In the genomic region with DNA sequence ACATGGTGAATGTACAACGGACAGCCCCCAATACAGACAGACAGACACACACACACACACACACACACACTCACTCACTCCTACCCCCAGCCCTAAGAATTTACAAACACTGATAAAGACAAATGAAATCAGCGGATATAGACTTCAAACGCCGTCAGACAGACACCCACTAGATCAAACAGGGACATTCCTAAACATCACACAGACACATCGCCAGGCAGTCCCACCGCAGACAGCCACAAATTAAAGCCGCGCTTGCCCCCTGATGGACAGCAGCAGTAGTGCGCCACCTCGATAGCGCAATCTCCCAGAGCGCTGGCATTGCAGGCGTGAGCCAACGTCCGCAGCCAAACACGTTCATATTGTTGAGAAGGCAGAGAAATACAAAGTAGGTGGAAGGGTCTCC, we compare ENCODE assay signal across 1 cellular context.
TF ChIP-seq lines count a peak whose summit lies in the region.

No MANE protein-coding gene starts in this region.

TF ChIP-seq in K562, 482 proteins besides CTCF, POLR2A, EP300 and RAD21 (continued from another document and continues in another):
- TF ChIP-seq ZBTB7A (IDR thresholded peaks at IDR 0.05; ENCODE audit: borderline replicate concordance, control insufficient read depth, low read depth, low read length) (no peak), POLR2AphosphoS2 (IDR thresholded peaks at IDR 0.05; ENCODE audit: low read length) (no peak), PHF8 (IDR thresholded peaks at IDR 0.05; ENCODE audit: borderline replicate concordance, low read length) (no peak), NCOR1 (IDR thresholded peaks at IDR 0.05) (peak; percentile 47; the same call in 1 of the 2 replicates), CHD4 (IDR thresholded peaks at IDR 0.05; ENCODE audit: insufficient read depth, insufficient replicate concordance, low read depth, low read length, poor library complexity, severe bottlenecking) (no peak), JUN (IDR thresholded peaks at IDR 0.05; ENCODE audit: borderline replicate concordance, low read depth, low read length) (no peak), JUN (CRISPR knock-in tag; IDR thresholded peaks at IDR 0.05; ENCODE audit: borderline replicate concordance) (no peak), ZNF785 (CRISPR knock-in tag; IDR thresholded peaks at IDR 0.05) (no peak), BRD9 (IDR thresholded peaks at IDR 0.05; ENCODE audit: low read depth, partially characterized antibody) (peak; percentile 65), ZNF551 (CRISPR knock-in tag; IDR thresholded peaks at IDR 0.05) (no peak), ZNF707 (CRISPR knock-in tag; conservative IDR thresholded peaks at IDR 0.05) (no peak), GABPB2 (CRISPR knock-in tag; conservative IDR thresholded peaks at IDR 0.05) (no peak), STAG1 (CRISPR knock-in tag; IDR thresholded peaks at IDR 0.05; ENCODE audit: borderline replicate concordance) (peak; percentile 78; the same call in 1 of the 2 replicates), NBN (IDR thresholded peaks at IDR 0.05; ENCODE audit: low read depth) (0 out of 2 replicates have a peak, but pooled peaks have one; percentile 49), ZNF263 (CRISPR knock-in tag; IDR thresholded peaks at IDR 0.05; ENCODE audit: borderline replicate concordance) (peak; percentile 66; the same call in 1 of the 2 replicates), MECOM (CRISPR knock-in tag; IDR thresholded peaks at IDR 0.05) (no peak), CHCHD3 (CRISPR knock-in tag; IDR thresholded peaks at IDR 0.05) (no peak), CREBBP (IDR thresholded peaks at IDR 0.05; ENCODE audit: low read depth, low read length) (no peak), SNIP1 (IDR thresholded peaks at IDR 0.05; ENCODE audit: low read depth) (no peak), PCBP1 (IDR thresholded peaks at IDR 0.05; ENCODE audit: low read depth, low read length, poor library complexity, severe bottlenecking) (no peak), ZNF561 (CRISPR knock-in tag; conservative IDR thresholded peaks at IDR 0.05) (no peak), MEF2D (tag; conservative IDR thresholded peaks at IDR 0.05; ENCODE audit: low read depth) (no peak), ZNF3 (CRISPR knock-in tag; IDR thresholded peaks at IDR 0.05) (no peak), CSDE1 (IDR thresholded peaks at IDR 0.05) (no peak), COPS2 (conservative IDR thresholded peaks at IDR 0.05) (no peak), ZNF398 (CRISPR knock-in tag; IDR thresholded peaks at IDR 0.05) (no peak), SIN3B (IDR thresholded peaks at IDR 0.05; ENCODE audit: low read depth) (no peak), FOXP1 (CRISPR knock-in tag; IDR thresholded peaks at IDR 0.05) (no peak), CBFA2T2 (conservative IDR thresholded peaks at IDR 0.05) (no peak), LARP7 (IDR thresholded peaks at IDR 0.05) (0 out of 2 replicates have a peak, but pooled peaks have one; percentile 16), HCFC1 (IDR thresholded peaks at IDR 0.05; ENCODE audit: low read depth, low read length) (no peak), GABPA (tag; conservative IDR thresholded peaks at IDR 0.05; ENCODE audit: low read depth) (no peak), SP2 (IDR thresholded peaks at IDR 0.05; ENCODE audit: extremely low read depth, low read depth, low read length, poor library complexity, severe bottlenecking) (no peak), TBL1XR1 (IDR thresholded peaks at IDR 0.05; ENCODE audit: low read length in 2 of 2) (0 out of 4 replicates have a peak, but pooled peaks of 1 of the 2 experiments have one; percentile 34), TARDBP (IDR thresholded peaks at IDR 0.05) (no peak), IRF2 (CRISPR knock-in tag; IDR thresholded peaks at IDR 0.05) (no peak)
- TF ChIP-seq, protein P1, sequence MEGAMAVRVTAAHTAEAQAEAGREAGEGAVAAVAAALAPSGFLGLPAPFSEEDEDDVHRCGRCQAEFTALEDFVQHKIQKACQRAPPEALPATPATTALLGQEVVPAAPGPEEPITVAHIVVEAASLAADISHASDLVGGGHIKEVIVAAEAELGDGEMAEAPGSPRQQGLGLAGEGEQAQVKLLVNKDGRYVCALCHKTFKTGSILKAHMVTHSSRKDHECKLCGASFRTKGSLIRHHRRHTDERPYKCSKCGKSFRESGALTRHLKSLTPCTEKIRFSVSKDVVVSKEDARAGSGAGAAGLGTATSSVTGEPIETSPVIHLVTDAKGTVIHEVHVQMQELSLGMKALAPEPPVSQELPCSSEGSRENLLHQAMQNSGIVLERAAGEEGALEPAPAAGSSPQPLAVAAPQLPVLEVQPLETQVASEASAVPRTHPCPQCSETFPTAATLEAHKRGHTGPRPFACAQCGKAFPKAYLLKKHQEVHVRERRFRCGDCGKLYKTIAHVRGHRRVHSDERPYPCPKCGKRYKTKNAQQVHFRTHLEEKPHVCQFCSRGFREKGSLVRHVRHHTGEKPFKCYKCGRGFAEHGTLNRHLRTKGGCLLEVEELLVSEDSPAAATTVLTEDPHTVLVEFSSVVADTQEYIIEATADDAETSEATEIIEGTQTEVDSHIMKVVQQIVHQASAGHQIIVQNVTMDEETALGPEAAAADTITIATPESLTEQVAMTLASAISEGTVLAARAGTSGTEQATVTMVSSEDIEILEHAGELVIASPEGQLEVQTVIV (CRISPR knock-in tag; IDR thresholded peaks at IDR 0.05; ENCODE audit: borderline replicate concordance) = no peak
- TF ChIP-seq, protein P2, sequence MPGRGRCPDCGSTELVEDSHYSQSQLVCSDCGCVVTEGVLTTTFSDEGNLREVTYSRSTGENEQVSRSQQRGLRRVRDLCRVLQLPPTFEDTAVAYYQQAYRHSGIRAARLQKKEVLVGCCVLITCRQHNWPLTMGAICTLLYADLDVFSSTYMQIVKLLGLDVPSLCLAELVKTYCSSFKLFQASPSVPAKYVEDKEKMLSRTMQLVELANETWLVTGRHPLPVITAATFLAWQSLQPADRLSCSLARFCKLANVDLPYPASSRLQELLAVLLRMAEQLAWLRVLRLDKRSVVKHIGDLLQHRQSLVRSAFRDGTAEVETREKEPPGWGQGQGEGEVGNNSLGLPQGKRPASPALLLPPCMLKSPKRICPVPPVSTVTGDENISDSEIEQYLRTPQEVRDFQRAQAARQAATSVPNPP (IDR thresholded peaks at IDR 0.05; ENCODE audit: borderline replicate concordance, insufficient read depth, insufficient read length) = no peak
- TF ChIP-seq, protein P3, sequence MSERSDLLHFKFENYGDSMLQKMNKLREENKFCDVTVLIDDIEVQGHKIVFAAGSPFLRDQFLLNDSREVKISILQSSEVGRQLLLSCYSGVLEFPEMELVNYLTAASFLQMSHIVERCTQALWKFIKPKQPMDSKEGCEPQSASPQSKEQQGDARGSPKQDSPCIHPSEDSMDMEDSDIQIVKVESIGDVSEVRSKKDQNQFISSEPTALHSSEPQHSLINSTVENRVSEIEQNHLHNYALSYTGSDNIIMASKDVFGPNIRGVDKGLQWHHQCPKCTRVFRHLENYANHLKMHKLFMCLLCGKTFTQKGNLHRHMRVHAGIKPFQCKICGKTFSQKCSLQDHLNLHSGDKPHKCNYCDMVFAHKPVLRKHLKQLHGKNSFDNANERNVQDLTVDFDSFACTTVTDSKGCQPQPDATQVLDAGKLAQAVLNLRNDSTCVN (CRISPR knock-in tag; IDR thresholded peaks at IDR 0.05) = 0 out of 2 replicates have a peak, but pooled peaks have one; percentile 59
- TF ChIP-seq, protein P4, sequence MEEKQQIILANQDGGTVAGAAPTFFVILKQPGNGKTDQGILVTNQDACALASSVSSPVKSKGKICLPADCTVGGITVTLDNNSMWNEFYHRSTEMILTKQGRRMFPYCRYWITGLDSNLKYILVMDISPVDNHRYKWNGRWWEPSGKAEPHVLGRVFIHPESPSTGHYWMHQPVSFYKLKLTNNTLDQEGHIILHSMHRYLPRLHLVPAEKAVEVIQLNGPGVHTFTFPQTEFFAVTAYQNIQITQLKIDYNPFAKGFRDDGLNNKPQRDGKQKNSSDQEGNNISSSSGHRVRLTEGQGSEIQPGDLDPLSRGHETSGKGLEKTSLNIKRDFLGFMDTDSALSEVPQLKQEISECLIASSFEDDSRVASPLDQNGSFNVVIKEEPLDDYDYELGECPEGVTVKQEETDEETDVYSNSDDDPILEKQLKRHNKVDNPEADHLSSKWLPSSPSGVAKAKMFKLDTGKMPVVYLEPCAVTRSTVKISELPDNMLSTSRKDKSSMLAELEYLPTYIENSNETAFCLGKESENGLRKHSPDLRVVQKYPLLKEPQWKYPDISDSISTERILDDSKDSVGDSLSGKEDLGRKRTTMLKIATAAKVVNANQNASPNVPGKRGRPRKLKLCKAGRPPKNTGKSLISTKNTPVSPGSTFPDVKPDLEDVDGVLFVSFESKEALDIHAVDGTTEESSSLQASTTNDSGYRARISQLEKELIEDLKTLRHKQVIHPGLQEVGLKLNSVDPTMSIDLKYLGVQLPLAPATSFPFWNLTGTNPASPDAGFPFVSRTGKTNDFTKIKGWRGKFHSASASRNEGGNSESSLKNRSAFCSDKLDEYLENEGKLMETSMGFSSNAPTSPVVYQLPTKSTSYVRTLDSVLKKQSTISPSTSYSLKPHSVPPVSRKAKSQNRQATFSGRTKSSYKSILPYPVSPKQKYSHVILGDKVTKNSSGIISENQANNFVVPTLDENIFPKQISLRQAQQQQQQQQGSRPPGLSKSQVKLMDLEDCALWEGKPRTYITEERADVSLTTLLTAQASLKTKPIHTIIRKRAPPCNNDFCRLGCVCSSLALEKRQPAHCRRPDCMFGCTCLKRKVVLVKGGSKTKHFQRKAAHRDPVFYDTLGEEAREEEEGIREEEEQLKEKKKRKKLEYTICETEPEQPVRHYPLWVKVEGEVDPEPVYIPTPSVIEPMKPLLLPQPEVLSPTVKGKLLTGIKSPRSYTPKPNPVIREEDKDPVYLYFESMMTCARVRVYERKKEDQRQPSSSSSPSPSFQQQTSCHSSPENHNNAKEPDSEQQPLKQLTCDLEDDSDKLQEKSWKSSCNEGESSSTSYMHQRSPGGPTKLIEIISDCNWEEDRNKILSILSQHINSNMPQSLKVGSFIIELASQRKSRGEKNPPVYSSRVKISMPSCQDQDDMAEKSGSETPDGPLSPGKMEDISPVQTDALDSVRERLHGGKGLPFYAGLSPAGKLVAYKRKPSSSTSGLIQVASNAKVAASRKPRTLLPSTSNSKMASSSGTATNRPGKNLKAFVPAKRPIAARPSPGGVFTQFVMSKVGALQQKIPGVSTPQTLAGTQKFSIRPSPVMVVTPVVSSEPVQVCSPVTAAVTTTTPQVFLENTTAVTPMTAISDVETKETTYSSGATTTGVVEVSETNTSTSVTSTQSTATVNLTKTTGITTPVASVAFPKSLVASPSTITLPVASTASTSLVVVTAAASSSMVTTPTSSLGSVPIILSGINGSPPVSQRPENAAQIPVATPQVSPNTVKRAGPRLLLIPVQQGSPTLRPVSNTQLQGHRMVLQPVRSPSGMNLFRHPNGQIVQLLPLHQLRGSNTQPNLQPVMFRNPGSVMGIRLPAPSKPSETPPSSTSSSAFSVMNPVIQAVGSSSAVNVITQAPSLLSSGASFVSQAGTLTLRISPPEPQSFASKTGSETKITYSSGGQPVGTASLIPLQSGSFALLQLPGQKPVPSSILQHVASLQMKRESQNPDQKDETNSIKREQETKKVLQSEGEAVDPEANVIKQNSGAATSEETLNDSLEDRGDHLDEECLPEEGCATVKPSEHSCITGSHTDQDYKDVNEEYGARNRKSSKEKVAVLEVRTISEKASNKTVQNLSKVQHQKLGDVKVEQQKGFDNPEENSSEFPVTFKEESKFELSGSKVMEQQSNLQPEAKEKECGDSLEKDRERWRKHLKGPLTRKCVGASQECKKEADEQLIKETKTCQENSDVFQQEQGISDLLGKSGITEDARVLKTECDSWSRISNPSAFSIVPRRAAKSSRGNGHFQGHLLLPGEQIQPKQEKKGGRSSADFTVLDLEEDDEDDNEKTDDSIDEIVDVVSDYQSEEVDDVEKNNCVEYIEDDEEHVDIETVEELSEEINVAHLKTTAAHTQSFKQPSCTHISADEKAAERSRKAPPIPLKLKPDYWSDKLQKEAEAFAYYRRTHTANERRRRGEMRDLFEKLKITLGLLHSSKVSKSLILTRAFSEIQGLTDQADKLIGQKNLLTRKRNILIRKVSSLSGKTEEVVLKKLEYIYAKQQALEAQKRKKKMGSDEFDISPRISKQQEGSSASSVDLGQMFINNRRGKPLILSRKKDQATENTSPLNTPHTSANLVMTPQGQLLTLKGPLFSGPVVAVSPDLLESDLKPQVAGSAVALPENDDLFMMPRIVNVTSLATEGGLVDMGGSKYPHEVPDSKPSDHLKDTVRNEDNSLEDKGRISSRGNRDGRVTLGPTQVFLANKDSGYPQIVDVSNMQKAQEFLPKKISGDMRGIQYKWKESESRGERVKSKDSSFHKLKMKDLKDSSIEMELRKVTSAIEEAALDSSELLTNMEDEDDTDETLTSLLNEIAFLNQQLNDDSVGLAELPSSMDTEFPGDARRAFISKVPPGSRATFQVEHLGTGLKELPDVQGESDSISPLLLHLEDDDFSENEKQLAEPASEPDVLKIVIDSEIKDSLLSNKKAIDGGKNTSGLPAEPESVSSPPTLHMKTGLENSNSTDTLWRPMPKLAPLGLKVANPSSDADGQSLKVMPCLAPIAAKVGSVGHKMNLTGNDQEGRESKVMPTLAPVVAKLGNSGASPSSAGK (IDR thresholded peaks at IDR 0.05) = no peak
